8 cellular contexts compared by ENCODE assay signal in the genomic region with DNA sequence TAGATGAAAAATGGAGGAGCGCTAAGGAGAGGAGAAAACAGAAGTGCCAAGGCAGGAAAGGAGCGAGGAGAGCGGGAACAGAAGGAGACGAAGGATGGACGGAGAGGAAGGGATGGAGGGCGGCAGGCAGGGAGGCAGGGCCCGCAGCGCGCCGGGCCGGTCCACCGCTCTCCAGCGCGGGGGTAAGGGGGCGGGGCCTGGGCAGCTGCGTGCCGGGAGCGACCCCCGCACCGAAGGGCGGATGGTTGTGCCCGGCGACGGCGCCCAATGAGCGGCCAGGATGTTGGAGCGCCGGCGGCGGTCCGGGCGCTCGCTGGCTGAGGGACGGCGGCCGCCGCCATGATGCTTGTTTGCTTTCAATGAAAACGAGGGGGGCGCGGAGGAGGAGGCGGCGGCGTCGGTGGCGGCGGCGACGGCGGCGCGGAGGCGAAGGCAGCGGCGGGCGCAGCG. TPM values are rescaled to one million over a fixed set of nuclear protein-coding genes. Genes with fewer than 3 reads are reported as not detected.
DNase-seq lines count a peak whose midpoint lies in the region; ATAC-seq and TF ChIP-seq lines count a peak whose summit lies in the region.

A gene (plus strand): TSS at position 320 of the 450 bp plus-strand sequence. CDS start 34,898 bp downstream, outside the sequence.

- H3K9me3 ChIP-seq in hepatocyte (ENCODE audit: low read depth): no peaks in the 10 kb centered on the region
- no peaks in the 10 kb centered on the region for H3K9me3 ChIP-seq in aorta (ENCODE audit: control insufficient read depth, low read length)

- 2% methylated on average over 33 of the region's 56 CpGs for WGBS in hepatocyte (ENCODE audit: low lambda C conversion rate, missing lambda C conversion rate)
- 1% methylated on average over 38 to 56 of the region's 56 CpGs for WGBS in aorta, 2 donors

- peak within 1 kb of the TSS; percentile 84 for H3K4me3 ChIP-seq in hepatocyte
- peak within 1 kb of the TSS; percentile 88 to 95 for H3K4me3 ChIP-seq in aorta (ENCODE audit: low read length in 2 of 2)

- ATAC-seq in GM18511 (IDR thresholded peaks at IDR 0.05; ENCODE audit: unreplicated experiment): peak; percentile 90
- peak; percentile 85 for ATAC-seq in HG03025 (IDR thresholded peaks at IDR 0.05; ENCODE audit: low FRiP score, unreplicated experiment)
- ATAC-seq in aorta (ENCODE audit: low FRiP score): peak; percentile 100

- peak; percentile 71 for DNase-seq in NCI-H2029 treated with DMSO at 0.1 percent for 48 hours (lab: John Stamatoyannopoulos, UW)
- DNase-seq in T-helper 9 cell: peak; percentile 94
- DNase-seq in astrocyte of the hippocampus (ENCODE audit: low read depth, low spot score): peak; percentile 99
- DNase-seq in hepatocyte (ENCODE audit: low spot score): peak; percentile 97
- DNase-seq in renal cortical epithelial cell (ENCODE audit: low read depth): peak; percentile 69
- DNase-seq in aorta: peak; percentile 95 to 98

- no peaks in the 10 kb centered on the region for H3K27me3 ChIP-seq in hepatocyte
- no peaks in the 10 kb centered on the region for H3K27me3 ChIP-seq in aorta (ENCODE audit: control insufficient read depth in 1 of 2, insufficient read depth in 2 of 2, low read length in 1 of 2)

- peaks cover 48% of the 10 kb centered on the region for H3K79me2 ChIP-seq in hepatocyte

- intact Hi-C loops in aorta (cut with DNase I): loop anchor here in 1 of 2 donors (5.0 kb wide), 2 partner anchors 142 to 202 kb away; a partner anchor contains a TSS

- H3K4me2 ChIP-seq in hepatocyte: peak within 1 kb of the TSS; percentile 88

- H3K4me1 ChIP-seq in hepatocyte (ENCODE audit: insufficient read depth) (peaks cover 15% of the 10 kb centered on the region), aorta (ENCODE audit: control insufficient read depth in 1 of 2, insufficient read depth in 2 of 2, low read length in 2 of 2) (peaks cover 2 to 4% of the 10 kb centered on the region in 2 donors)

- H3K36me3 ChIP-seq in hepatocyte (replicated peaks; ENCODE audit: insufficient read depth, low read depth) (no peaks in the 10 kb centered on the region), aorta (ENCODE audit: control insufficient read depth in 1 of 2, insufficient read depth in 2 of 2, low read length in 1 of 2) (no peaks in the 10 kb centered on the region)

- peak within 1 kb of the TSS; percentile 80 for H2AFZ ChIP-seq in hepatocyte

- peak within 1 kb of the TSS; percentile 98 for H3K27ac ChIP-seq in hepatocyte
- H3K27ac ChIP-seq in aorta (ENCODE audit: low read depth in 1 of 2, low read length in 2 of 2): peak within 1 kb of the TSS; percentile 18 to 94

- H3K9me2 ChIP-seq in hepatocyte (replicated peaks; ENCODE audit: insufficient read depth): no peaks in the 10 kb centered on the region

- H4K20me1 ChIP-seq in hepatocyte (ENCODE audit: insufficient read depth, poor library complexity, severe bottlenecking): peaks cover 43% of the 10 kb centered on the region

- TF ChIP-seq CTCF in hepatocyte (IDR thresholded peaks at IDR 0.05; ENCODE audit: poor library complexity): no peak

RNA-seq across cellular contexts. Expression of the gene that starts here (rescaled TPM):
- total RNA-seq in hepatocyte (20.3 and 24.1 TPM in 2 replicates), renal cortical epithelial cell (14.2 and 47.7 TPM in 2 replicates), aorta (10 to 100 TPM; 16.4 to 17.6 TPM)
- polyA plus RNA-seq in hepatocyte (9.9 and 12.0 TPM in 2 replicates), aorta (10 to 100 TPM in 1 of 2 donors, 1 to 10 TPM in 1; 6.2 to 12.0 TPM)

Comparison
In these comparisons a context has a peak if more than half of its experiments do, and no peak if none do; other contexts are left out.
1. Peak in every context shown above with its lines: DNase-seq, ATAC-seq, H3K4me3 ChIP-seq and H3K27ac ChIP-seq.